In the genomic region with DNA sequence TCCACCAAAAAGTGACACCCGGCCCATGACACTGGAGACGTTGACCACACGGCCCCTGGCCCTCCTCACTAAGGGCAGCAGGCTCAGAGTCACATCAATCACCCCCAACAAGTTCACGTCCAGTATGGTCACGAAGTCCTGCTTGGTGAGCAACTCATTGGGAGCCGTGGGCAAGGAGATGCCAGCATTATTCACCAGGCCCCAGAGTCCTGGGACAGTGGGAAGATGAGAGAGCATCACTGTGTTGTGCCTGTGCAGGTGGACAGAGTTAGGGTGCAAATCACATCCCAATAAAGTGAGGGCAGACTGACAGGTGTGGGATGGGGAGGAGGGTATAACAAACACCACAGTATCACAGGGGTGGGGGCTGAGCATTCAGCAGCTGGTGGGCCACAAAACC, we compare ENCODE assay signal across 20 cellular contexts. TPM values are rescaled to one million over a fixed set of nuclear protein-coding genes. Genes with fewer than 3 reads are reported as not detected.
DNase-seq lines count a peak whose midpoint lies in the region; ATAC-seq, FAIRE-seq and TF ChIP-seq lines count a peak whose summit lies in the region.
"Had no signal": no experiment of that assay in that cellular context is flagged by ENCODE, and none has a peak within 500 bp of the region (broad histone marks: within the 10 kb centered on the region; RNA-seq: fewer than 3 reads in every experiment).

No MANE protein-coding gene starts in this region.

- H3K9me3 Mint-ChIP-seq in activated CD4-positive, alpha-beta T cell treated with anti-CD3 and anti-CD28 coated beads, Interleukin-2, amount 10 ng/mL, durations not matched to agents 24 days and 14 days = no peaks in the 10 kb centered on the region
- H3K9me3 Mint-ChIP-seq in activated CD4-positive, alpha-beta T cell treated with anti-CD3 and anti-CD28 coated beads, Interleukin-2, amount 10 ng/mL, durations not matched to agents 7 days and 5 days = peaks cover 2% of the 10 kb centered on the region

- TF ChIP-seq POLR2A in right lobe of liver (IDR thresholded peaks at IDR 0.05) (no peak), vagina (IDR thresholded peaks at IDR 0.05) (no peak)

- CTCF ChIA-PET in activated CD4-positive, alpha-beta T cell treated with anti-CD3 and anti-CD28 coated beads, Interleukin-2, amount 10 ng/mL, durations not matched to agents 7 days and 5 days (lab: Charles Lee) = no interaction called here

- H3K27me3 ChIP-seq in bronchial epithelial cell (ENCODE audit: control insufficient read depth, insufficient read depth, low read length) (no peaks in the 10 kb centered on the region), right lobe of liver (no peaks in the 10 kb centered on the region), vagina (no peaks in the 10 kb centered on the region)
- H3K27me3 ChIP-seq: BLaER1 had no signal

- H3K27me3 Mint-ChIP-seq in activated CD4-positive, alpha-beta T cell treated with anti-CD3 and anti-CD28 coated beads, Interleukin-2, amount 10 ng/mL, durations not matched to agents 24 days and 14 days = peaks cover 4% of the 10 kb centered on the region
- H3K27me3 Mint-ChIP-seq in activated CD4-positive, alpha-beta T cell treated with anti-CD3 and anti-CD28 coated beads, Interleukin-2, amount 10 ng/mL, durations not matched to agents 7 days and 5 days = peaks cover 5% of the 10 kb centered on the region

- WGBS in right lobe of liver (ENCODE audit: insufficient coverage, low coverage, low lambda C conversion rate, missing lambda C conversion rate) = no CpG with 5 or more reads among the region's 6 CpGs

- H3K9me3 ChIP-seq in right lobe of liver (no peaks in the 10 kb centered on the region), vagina (no peaks in the 10 kb centered on the region)
- H3K9me3 ChIP-seq: Caco-2 had no signal

- no peak for TF ChIP-seq CTCF in bronchial epithelial cell (IDR thresholded peaks at IDR 0.05; ENCODE audit: insufficient read depth, low read length, severe bottlenecking)
- TF ChIP-seq CTCF in right lobe of liver (IDR thresholded peaks at IDR 0.05) = no peak
- TF ChIP-seq CTCF in vagina (IDR thresholded peaks at IDR 0.05) = no peak

- no peaks in the 10 kb centered on the region for H3K4me1 Mint-ChIP-seq in activated CD4-positive, alpha-beta T cell treated with anti-CD3 and anti-CD28 coated beads, Interleukin-2, amount 10 ng/mL, durations not matched to agents 24 days and 14 days
- no peaks in the 10 kb centered on the region for H3K4me1 Mint-ChIP-seq in activated CD4-positive, alpha-beta T cell treated with anti-CD3 and anti-CD28 coated beads, Interleukin-2, amount 10 ng/mL, durations not matched to agents 7 days and 5 days
- H3K4me1 Mint-ChIP-seq: CD8-positive, alpha-beta memory T cell; GM23338; H9; IgD-negative memory B cell had no signal

- ATAC-seq in right lobe of liver (no peak), GM19467 (IDR thresholded peaks at IDR 0.05; ENCODE audit: unreplicated experiment) (no peak)
- ATAC-seq: GM23338 had no signal

- intact Hi-C loops in activated CD4-positive, alpha-beta T cell treated with anti-CD3 and anti-CD28 coated beads, Interleukin-2, amount 10 ng/mL, durations not matched to agents 24 days and 14 days (cut with micrococcal nuclease) = no loop called here
- intact Hi-C loops in right lobe of liver (cut with DNase I) = loop anchor here in 1 of 2 donors (10.0 kb wide), 1 partner anchor 50 kb away; no protein-coding TSS in a partner anchor
- intact Hi-C loops in vagina (cut with DNase I) = no loop called here

- POLR2A ChIA-PET in activated CD4-positive, alpha-beta T cell treated with anti-CD3 and anti-CD28 coated beads, Interleukin-2, amount 10 ng/mL, durations not matched to agents 7 days and 5 days (lab: Charles Lee) = no interaction called here

- H3K27ac Mint-ChIP-seq in activated CD4-positive, alpha-beta T cell treated with anti-CD3 and anti-CD28 coated beads, Interleukin-2, amount 10 ng/mL, durations not matched to agents 24 days and 14 days = no peak overlapping the region
- H3K27ac Mint-ChIP-seq in activated CD4-positive, alpha-beta T cell treated with anti-CD3 and anti-CD28 coated beads, Interleukin-2, amount 10 ng/mL, durations not matched to agents 7 days and 5 days = no peak overlapping the region
- H3K27ac Mint-ChIP-seq: GM23338, H9, IgD-negative memory B cell had no signal

- peak; percentile 50 for FAIRE-seq in bronchial epithelial cell (lab: Jason Lieb, UNC)
- FAIRE-seq: GM19239 had no signal

- H3K4me3 ChIP-seq in bronchial epithelial cell (ENCODE audit: low read depth, low read length) = no peak overlapping the region
- peak overlapping the region; percentile 8 to 77 (median 66) for H3K4me3 ChIP-seq in right lobe of liver
- H3K4me3 ChIP-seq in vagina = no peak overlapping the region
- H3K4me3 ChIP-seq: BLaER1, GM23338 had no signal

- H3K36me3 ChIP-seq in bronchial epithelial cell (ENCODE audit: control insufficient read depth, insufficient read depth, low read length) = no peaks in the 10 kb centered on the region
- peaks cover 0 to 55% (median 18%) of the 10 kb centered on the region in 4 donors for H3K36me3 ChIP-seq in right lobe of liver
- no peaks in the 10 kb centered on the region for H3K36me3 ChIP-seq in vagina
- H3K36me3 ChIP-seq: BLaER1 had no signal

- H3K4me1 ChIP-seq in right lobe of liver (peaks cover 0 to 50% (median 6%) of the 10 kb centered on the region in 4 donors), vagina (peaks cover 10% of the 10 kb centered on the region)
- H3K4me1 ChIP-seq: BLaER1 had no signal

- H3K27ac ChIP-seq in right lobe of liver (peak overlapping the region; percentile 48 to 89 (median 79)), vagina (no peak overlapping the region)
- H3K27ac ChIP-seq: 22Rv1, BLaER1 had no signal

- no peak overlapping the region for H3K4me3 Mint-ChIP-seq in activated CD4-positive, alpha-beta T cell treated with anti-CD3 and anti-CD28 coated beads, Interleukin-2, amount 10 ng/mL, durations not matched to agents 24 days and 14 days
- H3K4me3 Mint-ChIP-seq in activated CD4-positive, alpha-beta T cell treated with anti-CD3 and anti-CD28 coated beads, Interleukin-2, amount 10 ng/mL, durations not matched to agents 7 days and 5 days = no peak overlapping the region
- H3K4me3 Mint-ChIP-seq: CD8-positive, alpha-beta memory T cell; GM23338; H9; IgD-negative memory B cell had no signal

- DNase-seq in activated CD4-positive, alpha-beta T cell treated with anti-CD3 and anti-CD28 coated beads, Interleukin-2, amount 10 ng/mL, durations not matched to agents 24 days and 14 days = peak; percentile 39
- DNase-seq in activated CD4-positive, alpha-beta T cell treated with anti-CD3 and anti-CD28 coated beads, Interleukin-2, amount 10 ng/mL, durations not matched to agents 7 days and 5 days = no peak
- DNase-seq in bronchial epithelial cell (ENCODE audit: low read depth) (no peak), right lobe of liver (no peak), vagina (ENCODE audit: extremely low spot score in 2 of 2) (peak; percentile 79 to 89), NCI-H345 treated with DMSO at 0.1 percent for 48 hours (lab: John Stamatoyannopoulos, UW; ENCODE audit: unreplicated experiment) (no peak)
- no peak for DNase-seq in stimulated activated naive CD4-positive, alpha-beta T cell (lab: John Stamatoyannopoulos, UW)
- DNase-seq: AML-193; Caco-2; CD8-positive, alpha-beta memory T cell; GF-D8; H9 had no signal

- H3K36me3 Mint-ChIP-seq in activated CD4-positive, alpha-beta T cell treated with anti-CD3 and anti-CD28 coated beads, Interleukin-2, amount 10 ng/mL, durations not matched to agents 24 days and 14 days (ENCODE audit: low read depth) = no peaks in the 10 kb centered on the region
- H3K36me3 Mint-ChIP-seq in activated CD4-positive, alpha-beta T cell treated with anti-CD3 and anti-CD28 coated beads, Interleukin-2, amount 10 ng/mL, durations not matched to agents 7 days and 5 days (ENCODE audit: low read depth) = no peaks in the 10 kb centered on the region

RNA-seq across cellular contexts. Expression of a gene that starts 2.5 kb away (rescaled TPM):
- 0.38 and 0.42 TPM in 2 replicates for total RNA-seq in activated CD4-positive, alpha-beta T cell treated with anti-CD3 and anti-CD28 coated beads, Interleukin-2, amount 10 ng/mL, durations not matched to agents 24 days and 14 days
- total RNA-seq in activated CD4-positive, alpha-beta T cell treated with anti-CD3 and anti-CD28 coated beads, Interleukin-2, amount 10 ng/mL, durations not matched to agents 7 days and 5 days = under 1 TPM; 0.31 to 0.35 TPM
- total RNA-seq in bronchial epithelial cell (0.51 and 1.6 TPM in 2 replicates), right lobe of liver (100 to 1,000 TPM in 4 of 6 experiments, 10 to 100 TPM in 2; 84.6 to 481 (median 147) TPM), vagina (2.9 TPM)
- total RNA-seq: HT-29 had no signal

RNA-seq across cellular contexts. Expression of a gene that starts 20.7 kb away (rescaled TPM):
- not detected in 2 replicates for total RNA-seq in activated CD4-positive, alpha-beta T cell treated with anti-CD3 and anti-CD28 coated beads, Interleukin-2, amount 10 ng/mL, durations not matched to agents 24 days and 14 days
- not detected for total RNA-seq in activated CD4-positive, alpha-beta T cell treated with anti-CD3 and anti-CD28 coated beads, Interleukin-2, amount 10 ng/mL, durations not matched to agents 7 days and 5 days
- total RNA-seq in bronchial epithelial cell (0.26 and 4.9 TPM in 2 replicates), right lobe of liver (not detected), vagina (11.0 TPM)
- total RNA-seq: A673; Caco-2; CD8-positive, alpha-beta memory T cell; GM23338; H9; HT-29 had no signal

RNA-seq across cellular contexts. Expression of a gene that starts 51.4 kb away (rescaled TPM):
- total RNA-seq in activated CD4-positive, alpha-beta T cell treated with anti-CD3 and anti-CD28 coated beads, Interleukin-2, amount 10 ng/mL, durations not matched to agents 24 days and 14 days = 11.0 TPM in 2 replicates
- total RNA-seq in activated CD4-positive, alpha-beta T cell treated with anti-CD3 and anti-CD28 coated beads, Interleukin-2, amount 10 ng/mL, durations not matched to agents 7 days and 5 days = 1 to 10 TPM; 8.8 to 9.5 TPM
- total RNA-seq in bronchial epithelial cell = 5.2 and 5.5 TPM in 2 replicates
- 1 to 10 TPM; 1.8 to 3.7 (median 3.3) TPM for total RNA-seq in right lobe of liver
- 6.1 TPM for total RNA-seq in vagina

Comparison
In these comparisons a context has a peak if more than half of its experiments do, and no peak if none do; other contexts are left out.
1. DNase-seq: peak in activated CD4-positive, alpha-beta T cell treated with anti-CD3 and anti-CD28 coated beads, Interleukin-2, amount 10 ng/mL, durations not matched to agents 24 days and 14 days (single experiment) and vagina (2 of 2); none in activated CD4-positive, alpha-beta T cell treated with anti-CD3 and anti-CD28 coated beads, Interleukin-2, amount 10 ng/mL, durations not matched to agents 7 days and 5 days (single experiment), bronchial epithelial cell (single experiment), right lobe of liver (0 of 3), stimulated activated naive CD4-positive, alpha-beta T cell (0 of 6) and NCI-H345 treated with DMSO at 0.1 percent for 48 hours (single experiment).
2. H3K4me3 ChIP-seq: peak in right lobe of liver (3 of 3); none in bronchial epithelial cell (single experiment) and vagina (0 of 2).
3. RNA of a gene that starts 2.5 kb away (total RNA-seq): 84.6 to 481 TPM in right lobe of liver; 2.9 TPM in vagina (single experiment), 0.51 to 1.6 TPM in bronchial epithelial cell, 0.38 to 0.42 TPM in activated CD4-positive, alpha-beta T cell treated with anti-CD3 and anti-CD28 coated beads, Interleukin-2, amount 10 ng/mL, durations not matched to agents 24 days and 14 days and 0.31 to 0.35 TPM in activated CD4-positive, alpha-beta T cell treated with anti-CD3 and anti-CD28 coated beads, Interleukin-2, amount 10 ng/mL, durations not matched to agents 7 days and 5 days; every median in the first group is over 10 times any median in the second.